Comparison of ENCODE assay signal across 1 cellular context in the genomic region with DNA sequence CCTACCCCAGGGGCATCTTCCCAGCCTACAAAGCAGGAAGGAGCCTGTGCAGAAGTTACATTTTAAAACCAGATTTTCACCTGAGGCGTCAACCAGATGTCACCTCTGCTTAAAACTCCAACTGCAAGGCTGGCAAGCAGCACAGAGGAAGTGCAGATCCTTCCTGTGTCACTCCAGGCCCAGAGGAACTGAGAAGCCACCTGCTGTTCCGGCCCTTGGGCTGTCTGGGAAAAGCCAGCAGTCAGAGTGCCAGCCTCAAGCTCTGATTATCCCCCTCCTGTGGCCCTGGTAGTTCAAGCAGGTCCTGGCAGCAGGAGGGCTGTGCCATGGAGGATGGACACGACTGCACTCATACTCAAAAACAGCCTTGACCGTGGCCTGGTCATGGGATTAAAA.
TF ChIP-seq lines count a peak whose summit lies in the region.

No MANE protein-coding gene starts in this region.

TF ChIP-seq in H1, 55 proteins besides CTCF, POLR2A, EP300 and RAD21:
- TF ChIP-seq, protein P1, sequence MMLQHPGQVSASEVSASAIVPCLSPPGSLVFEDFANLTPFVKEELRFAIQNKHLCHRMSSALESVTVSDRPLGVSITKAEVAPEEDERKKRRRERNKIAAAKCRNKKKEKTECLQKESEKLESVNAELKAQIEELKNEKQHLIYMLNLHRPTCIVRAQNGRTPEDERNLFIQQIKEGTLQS (IDR thresholded peaks at IDR 0.05; ENCODE audit: insufficient read depth, low read depth, low read length), result no peak
- TF ChIP-seq PHF8 (conservative IDR thresholded peaks at IDR 0.05; ENCODE audit: low read depth, low read length) (no peak), TBP (IDR thresholded peaks at IDR 0.05; ENCODE audit: low read depth, low read length) (no peak), SP4 (IDR thresholded peaks at IDR 0.05; ENCODE audit: low read length) (no peak), KDM4A (IDR thresholded peaks at IDR 0.05; ENCODE audit: low read depth, low read length, severe bottlenecking) (no peak), CBX5 (IDR thresholded peaks at IDR 0.05; ENCODE audit: low read depth, low read length) (no peak), SAP30 (IDR thresholded peaks at IDR 0.05; ENCODE audit: insufficient read depth, insufficient replicate concordance, low read length) (no peak), NANOG (IDR thresholded peaks at IDR 0.05; ENCODE audit: insufficient read depth, low read depth, low read length, poor library complexity, severe bottlenecking) (no peak), HDAC6 (IDR thresholded peaks at IDR 0.05; ENCODE audit: low read depth, low read length) (no peak), RXRA (IDR thresholded peaks at IDR 0.05; ENCODE audit: insufficient read depth, low read depth, low read length) (no peak), MAFK (IDR thresholded peaks at IDR 0.05; ENCODE audit: low read depth, low read length) (no peak), KDM5A (IDR thresholded peaks at IDR 0.05; ENCODE audit: low read length) (no peak)
- TF ChIP-seq, protein P2, sequence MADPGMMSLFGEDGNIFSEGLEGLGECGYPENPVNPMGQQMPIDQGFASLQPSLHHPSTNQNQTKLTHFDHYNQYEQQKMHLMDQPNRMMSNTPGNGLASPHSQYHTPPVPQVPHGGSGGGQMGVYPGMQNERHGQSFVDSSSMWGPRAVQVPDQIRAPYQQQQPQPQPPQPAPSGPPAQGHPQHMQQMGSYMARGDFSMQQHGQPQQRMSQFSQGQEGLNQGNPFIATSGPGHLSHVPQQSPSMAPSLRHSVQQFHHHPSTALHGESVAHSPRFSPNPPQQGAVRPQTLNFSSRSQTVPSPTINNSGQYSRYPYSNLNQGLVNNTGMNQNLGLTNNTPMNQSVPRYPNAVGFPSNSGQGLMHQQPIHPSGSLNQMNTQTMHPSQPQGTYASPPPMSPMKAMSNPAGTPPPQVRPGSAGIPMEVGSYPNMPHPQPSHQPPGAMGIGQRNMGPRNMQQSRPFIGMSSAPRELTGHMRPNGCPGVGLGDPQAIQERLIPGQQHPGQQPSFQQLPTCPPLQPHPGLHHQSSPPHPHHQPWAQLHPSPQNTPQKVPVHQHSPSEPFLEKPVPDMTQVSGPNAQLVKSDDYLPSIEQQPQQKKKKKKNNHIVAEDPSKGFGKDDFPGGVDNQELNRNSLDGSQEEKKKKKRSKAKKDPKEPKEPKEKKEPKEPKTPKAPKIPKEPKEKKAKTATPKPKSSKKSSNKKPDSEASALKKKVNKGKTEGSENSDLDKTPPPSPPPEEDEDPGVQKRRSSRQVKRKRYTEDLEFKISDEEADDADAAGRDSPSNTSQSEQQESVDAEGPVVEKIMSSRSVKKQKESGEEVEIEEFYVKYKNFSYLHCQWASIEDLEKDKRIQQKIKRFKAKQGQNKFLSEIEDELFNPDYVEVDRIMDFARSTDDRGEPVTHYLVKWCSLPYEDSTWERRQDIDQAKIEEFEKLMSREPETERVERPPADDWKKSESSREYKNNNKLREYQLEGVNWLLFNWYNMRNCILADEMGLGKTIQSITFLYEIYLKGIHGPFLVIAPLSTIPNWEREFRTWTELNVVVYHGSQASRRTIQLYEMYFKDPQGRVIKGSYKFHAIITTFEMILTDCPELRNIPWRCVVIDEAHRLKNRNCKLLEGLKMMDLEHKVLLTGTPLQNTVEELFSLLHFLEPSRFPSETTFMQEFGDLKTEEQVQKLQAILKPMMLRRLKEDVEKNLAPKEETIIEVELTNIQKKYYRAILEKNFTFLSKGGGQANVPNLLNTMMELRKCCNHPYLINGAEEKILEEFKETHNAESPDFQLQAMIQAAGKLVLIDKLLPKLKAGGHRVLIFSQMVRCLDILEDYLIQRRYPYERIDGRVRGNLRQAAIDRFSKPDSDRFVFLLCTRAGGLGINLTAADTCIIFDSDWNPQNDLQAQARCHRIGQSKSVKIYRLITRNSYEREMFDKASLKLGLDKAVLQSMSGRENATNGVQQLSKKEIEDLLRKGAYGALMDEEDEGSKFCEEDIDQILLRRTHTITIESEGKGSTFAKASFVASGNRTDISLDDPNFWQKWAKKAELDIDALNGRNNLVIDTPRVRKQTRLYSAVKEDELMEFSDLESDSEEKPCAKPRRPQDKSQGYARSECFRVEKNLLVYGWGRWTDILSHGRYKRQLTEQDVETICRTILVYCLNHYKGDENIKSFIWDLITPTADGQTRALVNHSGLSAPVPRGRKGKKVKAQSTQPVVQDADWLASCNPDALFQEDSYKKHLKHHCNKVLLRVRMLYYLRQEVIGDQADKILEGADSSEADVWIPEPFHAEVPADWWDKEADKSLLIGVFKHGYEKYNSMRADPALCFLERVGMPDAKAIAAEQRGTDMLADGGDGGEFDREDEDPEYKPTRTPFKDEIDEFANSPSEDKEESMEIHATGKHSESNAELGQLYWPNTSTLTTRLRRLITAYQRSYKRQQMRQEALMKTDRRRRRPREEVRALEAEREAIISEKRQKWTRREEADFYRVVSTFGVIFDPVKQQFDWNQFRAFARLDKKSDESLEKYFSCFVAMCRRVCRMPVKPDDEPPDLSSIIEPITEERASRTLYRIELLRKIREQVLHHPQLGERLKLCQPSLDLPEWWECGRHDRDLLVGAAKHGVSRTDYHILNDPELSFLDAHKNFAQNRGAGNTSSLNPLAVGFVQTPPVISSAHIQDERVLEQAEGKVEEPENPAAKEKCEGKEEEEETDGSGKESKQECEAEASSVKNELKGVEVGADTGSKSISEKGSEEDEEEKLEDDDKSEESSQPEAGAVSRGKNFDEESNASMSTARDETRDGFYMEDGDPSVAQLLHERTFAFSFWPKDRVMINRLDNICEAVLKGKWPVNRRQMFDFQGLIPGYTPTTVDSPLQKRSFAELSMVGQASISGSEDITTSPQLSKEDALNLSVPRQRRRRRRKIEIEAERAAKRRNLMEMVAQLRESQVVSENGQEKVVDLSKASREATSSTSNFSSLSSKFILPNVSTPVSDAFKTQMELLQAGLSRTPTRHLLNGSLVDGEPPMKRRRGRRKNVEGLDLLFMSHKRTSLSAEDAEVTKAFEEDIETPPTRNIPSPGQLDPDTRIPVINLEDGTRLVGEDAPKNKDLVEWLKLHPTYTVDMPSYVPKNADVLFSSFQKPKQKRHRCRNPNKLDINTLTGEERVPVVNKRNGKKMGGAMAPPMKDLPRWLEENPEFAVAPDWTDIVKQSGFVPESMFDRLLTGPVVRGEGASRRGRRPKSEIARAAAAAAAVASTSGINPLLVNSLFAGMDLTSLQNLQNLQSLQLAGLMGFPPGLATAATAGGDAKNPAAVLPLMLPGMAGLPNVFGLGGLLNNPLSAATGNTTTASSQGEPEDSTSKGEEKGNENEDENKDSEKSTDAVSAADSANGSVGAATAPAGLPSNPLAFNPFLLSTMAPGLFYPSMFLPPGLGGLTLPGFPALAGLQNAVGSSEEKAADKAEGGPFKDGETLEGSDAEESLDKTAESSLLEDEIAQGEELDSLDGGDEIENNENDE (IDR thresholded peaks at IDR 0.05; ENCODE audit: insufficient replicate concordance, low read length), result no peak
- TF ChIP-seq, protein P3, sequence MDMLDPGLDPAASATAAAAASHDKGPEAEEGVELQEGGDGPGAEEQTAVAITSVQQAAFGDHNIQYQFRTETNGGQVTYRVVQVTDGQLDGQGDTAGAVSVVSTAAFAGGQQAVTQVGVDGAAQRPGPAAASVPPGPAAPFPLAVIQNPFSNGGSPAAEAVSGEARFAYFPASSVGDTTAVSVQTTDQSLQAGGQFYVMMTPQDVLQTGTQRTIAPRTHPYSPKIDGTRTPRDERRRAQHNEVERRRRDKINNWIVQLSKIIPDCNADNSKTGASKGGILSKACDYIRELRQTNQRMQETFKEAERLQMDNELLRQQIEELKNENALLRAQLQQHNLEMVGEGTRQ (IDR thresholded peaks at IDR 0.05; ENCODE audit: low read length), result no peak
